ENCODE assay signal across 9 cellular contexts in genomic region chr11:62427630-62428233, GRCh38. TPM values are rescaled to one million over a fixed set of nuclear protein-coding genes. Genes with fewer than 3 reads are reported as not detected.
DNase-seq lines count a peak whose midpoint lies in the region; ATAC-seq lines count a peak whose summit lies in the region.
"Had no signal": no experiment of that assay in that cellular context is flagged by ENCODE, and none has a peak within 500 bp of the region (broad histone marks: within the 10 kb centered on the region; RNA-seq: fewer than 3 reads in every experiment).

No MANE protein-coding gene starts in this region.

- no peak for DNase-seq in activated CD4-positive, CD25-positive, alpha-beta regulatory T cell (lab: John Stamatoyannopoulos, UW)
- DNase-seq in RPMI8226 (peak; percentile 50), NCI-H1417 treated with DMSO at 0.1 percent for 48 hours (lab: John Stamatoyannopoulos, UW) (no peak), HK-2 (ENCODE audit: unreplicated experiment) (no peak), G401 (ENCODE audit: low spot score) (no peak)
- DNase-seq in effector memory CD4-positive, alpha-beta T cell, result no peak
- peak in 1 of 2 donors; percentile 56 for DNase-seq in stimulated activated effector memory CD8-positive, alpha-beta T cell treated with anti-CD3 and anti-CD28 coated beads, Interleukin-12 subunit alpha, Interleukin-12 subunit beta, amount 100 ng/mL, for 72 hours (ENCODE audit: low spot score in 2 of 2)
- DNase-seq: mucosa of descending colon had no signal

- H3K4me3 Mint-ChIP-seq in stimulated activated effector memory CD8-positive, alpha-beta T cell treated with anti-CD3 and anti-CD28 coated beads, Interleukin-12 subunit alpha, Interleukin-12 subunit beta, amount 100 ng/mL, for 72 hours, result peak overlapping the region; percentile 47

- no peaks in the 10 kb centered on the region for H3K36me3 ChIP-seq in effector memory CD4-positive, alpha-beta T cell (ENCODE audit: control insufficient read depth, insufficient read depth, low read length)

- no peaks in the 10 kb centered on the region for H3K9me3 ChIP-seq in effector memory CD4-positive, alpha-beta T cell (ENCODE audit: control insufficient read depth, low read length)
- H3K9me3 ChIP-seq: mucosa of descending colon had no signal

- no peak overlapping the region for H3K4me3 ChIP-seq in effector memory CD4-positive, alpha-beta T cell (ENCODE audit: insufficient read depth, low read depth, low read length, poor library complexity, severe bottlenecking)
- H3K4me3 ChIP-seq: mucosa of descending colon had no signal

- peak overlapping the region; percentile 83 for H3K27ac Mint-ChIP-seq in stimulated activated effector memory CD8-positive, alpha-beta T cell treated with anti-CD3 and anti-CD28 coated beads, Interleukin-12 subunit alpha, Interleukin-12 subunit beta, amount 100 ng/mL, for 72 hours

- H3K9me3 Mint-ChIP-seq in stimulated activated effector memory CD8-positive, alpha-beta T cell treated with anti-CD3 and anti-CD28 coated beads, Interleukin-12 subunit alpha, Interleukin-12 subunit beta, amount 100 ng/mL, for 72 hours, result no peaks in the 10 kb centered on the region

- H3K27me3 ChIP-seq in effector memory CD4-positive, alpha-beta T cell (replicated peaks; ENCODE audit: control insufficient read depth, insufficient read depth, low read length, poor library complexity, severe bottlenecking), result no peaks in the 10 kb centered on the region

- peaks cover 9% of the 10 kb centered on the region for H3K4me1 ChIP-seq in effector memory CD4-positive, alpha-beta T cell (ENCODE audit: control insufficient read depth, insufficient read depth, low read length, poor library complexity, severe bottlenecking)

- H3K4me1 Mint-ChIP-seq in stimulated activated effector memory CD8-positive, alpha-beta T cell treated with anti-CD3 and anti-CD28 coated beads, Interleukin-12 subunit alpha, Interleukin-12 subunit beta, amount 100 ng/mL, for 72 hours, result peaks cover 41% of the 10 kb centered on the region

- peak; percentile 66 for ATAC-seq in activated CD4-positive, CD25-positive, alpha-beta regulatory T cell treated with anti-CD3 and anti-CD28 coated beads, Interleukin-2, amount 50 U/mL, for 24 hours
- ATAC-seq in stimulated activated effector memory CD8-positive, alpha-beta T cell treated with anti-CD3 and anti-CD28 coated beads, Interleukin-12 subunit alpha, Interleukin-12 subunit beta, amount 100 ng/mL, for 72 hours, result peak; percentile 77

- in situ Hi-C loops in G401 (cut with HindIII; ENCODE audit: low sequenced_read_pairs), result loop anchor here (25.0 kb wide), 1 partner anchor 135 kb away; the partner anchor contains the start of gene EEF1G

- H3K27ac ChIP-seq in effector memory CD4-positive, alpha-beta T cell (ENCODE audit: insufficient read depth, low read length, poor library complexity, severe bottlenecking), result peak overlapping the region; percentile 18

- H3K36me3 Mint-ChIP-seq in stimulated activated effector memory CD8-positive, alpha-beta T cell treated with anti-CD3 and anti-CD28 coated beads, Interleukin-12 subunit alpha, Interleukin-12 subunit beta, amount 100 ng/mL, for 72 hours, result peaks cover 7% of the 10 kb centered on the region

RNA-seq across cellular contexts. Expression of gene SCGB1A1, which starts 8.9 kb away (rescaled TPM):
- not detected in 2 replicates for total RNA-seq in G401 (2014; rRNA removed; shearing (Covaris generic))
- total RNA-seq: mucosa of descending colon had no signal
